Comparison of ENCODE assay signal across 14 cellular contexts in the genomic region with DNA sequence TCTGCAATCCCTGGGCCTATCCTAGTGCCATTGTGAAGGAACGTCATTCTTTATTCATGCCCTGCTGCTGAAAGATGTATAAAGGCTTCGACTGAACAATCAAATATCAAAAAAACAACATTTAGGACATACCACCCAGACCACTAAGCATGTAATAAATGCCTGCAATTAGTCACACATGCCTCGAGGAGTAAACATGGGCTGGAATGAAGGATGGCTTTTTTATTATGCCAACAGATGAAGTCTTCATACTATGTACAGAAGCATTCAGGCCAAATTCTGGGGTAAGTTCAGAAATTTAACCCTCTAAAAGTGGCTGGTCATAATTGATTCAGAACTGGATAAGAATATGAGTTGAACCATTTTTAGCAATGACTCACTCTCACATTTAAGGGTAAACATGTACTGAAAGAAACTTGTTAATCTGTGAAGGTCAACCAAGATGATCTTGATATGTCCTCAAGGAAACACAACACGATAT. TPM values are rescaled to one million over a fixed set of nuclear protein-coding genes. Genes with fewer than 3 reads are reported as not detected.
DNase-seq lines count a peak whose midpoint lies in the region; ATAC-seq, FAIRE-seq and TF ChIP-seq lines count a peak whose summit lies in the region.
"Had no signal": no experiment of that assay in that cellular context is flagged by ENCODE, and none has a peak within 500 bp of the region (broad histone marks: within the 10 kb centered on the region; RNA-seq: fewer than 3 reads in every experiment).

No MANE protein-coding gene starts in this region.

- H3K9me3 ChIP-seq in keratinocyte (ENCODE audit: control insufficient read depth, low read depth, low read length) = no peaks in the 10 kb centered on the region
- H3K9me3 ChIP-seq in CD4-positive, alpha-beta T cell (ENCODE audit: control insufficient read depth, low read length) = no peaks in the 10 kb centered on the region
- H3K9me3 ChIP-seq: psoas muscle had no signal

- H3K4me1 Mint-ChIP-seq in CD4-positive, alpha-beta T cell (ENCODE audit: low read depth) = no peaks in the 10 kb centered on the region
- no peaks in the 10 kb centered on the region for H3K4me1 Mint-ChIP-seq in stimulated activated memory B cell treated with anti-CD40 and anti-IgM and Interleukin-4, amounts not matched to agents 10 μg/mL and 1 μg/mL and 100 μg/mL, for 72 hours
- H3K4me1 Mint-ChIP-seq: CD8-positive, alpha-beta memory T cell had no signal

- no peak overlapping the region for H3K9ac ChIP-seq in keratinocyte (ENCODE audit: control insufficient read depth, extremely low read depth, insufficient read depth, low read length)

- ATAC-seq in HG03432 (IDR thresholded peaks at IDR 0.05; ENCODE audit: unreplicated experiment) (peak; percentile 47), HG03135 (IDR thresholded peaks at IDR 0.05; ENCODE audit: unreplicated experiment) (no peak)
- ATAC-seq in CD4-positive, alpha-beta T cell (ENCODE audit: poor library complexity) = no peak
- ATAC-seq in stimulated activated memory B cell treated with anti-CD40 and anti-IgM and Interleukin-4, amounts not matched to agents 10 μg/mL and 1 μg/mL and 100 μg/mL, for 72 hours = no peak
- ATAC-seq: left colon, psoas muscle had no signal

- peaks cover 1% of the 10 kb centered on the region; the same call in 1 of the 2 replicates for H3K27me3 ChIP-seq in BJ (ENCODE audit: control insufficient read depth, insufficient read depth, low read length)
- H3K27me3 ChIP-seq in keratinocyte (ENCODE audit: control insufficient read depth, extremely low read depth, insufficient read depth, low read length) = no peaks in the 10 kb centered on the region
- no peaks in the 10 kb centered on the region for H3K27me3 ChIP-seq in CD4-positive, alpha-beta T cell (ENCODE audit: control insufficient read depth, insufficient read depth, low read length)

- CTCF ChIA-PET in BJ (lab: Yijun Ruan, JAX) = interaction anchor here (1.4 to 1.6 kb wide), 2 partner anchors 9 to 39 kb away, joined by 4 to 5 read pairs; no protein-coding TSS in a partner anchor
- CTCF ChIA-PET in CD4-positive, alpha-beta T cell (lab: Charles Lee) = no interaction called here

- in situ Hi-C loops in astrocyte of the cerebellum (cut with HindIII; ENCODE audit: low sequenced_read_pairs) (no loop called here), KBM-7 (cut with MboI; ENCODE audit: low pct_unique_long_range_greater_than_20kb, low sequenced_read_pairs) (loop anchor here (25.0 kb wide), 1 partner anchor 269 kb away; a partner anchor contains a TSS)

- DNase-seq in BJ (ENCODE audit: low read depth) (peak; percentile 86), astrocyte of the cerebellum (ENCODE audit: low read depth) (peak; percentile 90), keratinocyte (ENCODE audit: low read depth, low spot score) (peak; percentile 84), KBM-7 (no peak)
- DNase-seq in CD4-positive, alpha-beta T cell = no peak
- DNase-seq: CD8-positive, alpha-beta memory T cell; left colon; NCI-H748 treated with DMSO at 0.1 percent for 48 hours; psoas muscle had no signal

- intact Hi-C loops in CD4-positive, alpha-beta T cell (cut with DNase I, micrococcal nuclease) = loop anchor here in 1 of 2 experiments (2.0 kb wide), 1 partner anchor 19 kb away; no protein-coding TSS in a partner anchor

- no peak overlapping the region for H3K4me3 Mint-ChIP-seq in CD4-positive, alpha-beta T cell
- no peak overlapping the region for H3K4me3 Mint-ChIP-seq in stimulated activated memory B cell treated with anti-CD40 and anti-IgM and Interleukin-4, amounts not matched to agents 10 μg/mL and 1 μg/mL and 100 μg/mL, for 72 hours
- H3K4me3 Mint-ChIP-seq: CD8-positive, alpha-beta memory T cell; dendritic cell treated with granulocyte-macrophage colony-stimulating factor and Interleukin-4, amounts not matched to agents 40 ng/mL and 50 ng/mL, for 4 days had no signal

- H3K9me1 ChIP-seq in keratinocyte (ENCODE audit: control insufficient read depth, extremely low read depth, insufficient read depth, low read length) = no peaks in the 10 kb centered on the region

- no peaks in the 10 kb centered on the region for H3K9me3 Mint-ChIP-seq in CD4-positive, alpha-beta T cell
- no peaks in the 10 kb centered on the region for H3K9me3 Mint-ChIP-seq in stimulated activated memory B cell treated with anti-CD40 and anti-IgM and Interleukin-4, amounts not matched to agents 10 μg/mL and 1 μg/mL and 100 μg/mL, for 72 hours
- H3K9me3 Mint-ChIP-seq: CD8-positive, alpha-beta memory T cell; dendritic cell treated with granulocyte-macrophage colony-stimulating factor and Interleukin-4, amounts not matched to agents 40 ng/mL and 50 ng/mL, for 4 days had no signal

- dilution Hi-C loops in keratinocyte (cut with MboI; ENCODE audit: extremely low pct_ligation_motif_present, low sequenced_read_pairs) = no loop called here

- H3K27ac Mint-ChIP-seq in CD4-positive, alpha-beta T cell = no peak overlapping the region
- H3K27ac Mint-ChIP-seq in stimulated activated memory B cell treated with anti-CD40 and anti-IgM and Interleukin-4, amounts not matched to agents 10 μg/mL and 1 μg/mL and 100 μg/mL, for 72 hours = no peak overlapping the region
- H3K27ac Mint-ChIP-seq: dendritic cell treated with granulocyte-macrophage colony-stimulating factor and Interleukin-4, amounts not matched to agents 40 ng/mL and 50 ng/mL, for 4 days had no signal

- H3K27ac ChIP-seq in keratinocyte (ENCODE audit: control insufficient read depth, insufficient read depth, low read length) = peak overlapping the region; percentile 56
- H3K27ac ChIP-seq in CD4-positive, alpha-beta T cell (ENCODE audit: low read depth, low read length) = no peak overlapping the region
- H3K27ac ChIP-seq: psoas muscle had no signal

- no peaks in the 10 kb centered on the region for H3K36me3 Mint-ChIP-seq in CD4-positive, alpha-beta T cell (ENCODE audit: low read depth)
- no peaks in the 10 kb centered on the region for H3K36me3 Mint-ChIP-seq in stimulated activated memory B cell treated with anti-CD40 and anti-IgM and Interleukin-4, amounts not matched to agents 10 μg/mL and 1 μg/mL and 100 μg/mL, for 72 hours
- H3K36me3 Mint-ChIP-seq: CD8-positive, alpha-beta memory T cell had no signal

- H3K4me2 ChIP-seq in keratinocyte (ENCODE audit: control insufficient read depth, extremely low read depth, insufficient read depth, low read depth, low read length) = peak overlapping the region; percentile 54

- H3K36me3 ChIP-seq in BJ (ENCODE audit: control insufficient read depth, insufficient read depth, low read length) (no peaks in the 10 kb centered on the region), keratinocyte (ENCODE audit: control insufficient read depth in 2 of 2, extremely low read depth in 1 of 2, insufficient read depth in 2 of 2, low read length in 2 of 2) (no peaks in the 10 kb centered on the region)

- no peak for TF ChIP-seq CTCF in BJ (IDR thresholded peaks at IDR 0.05; ENCODE audit: insufficient read depth, low read depth, low read length)
- no peak for TF ChIP-seq CTCF in astrocyte of the cerebellum (IDR thresholded peaks at IDR 0.05; ENCODE audit: low read depth, low read length, missing control alignments)
- TF ChIP-seq CTCF in keratinocyte (optimal IDR thresholded peaks at IDR 0.05 in 1 of 3, IDR thresholded peaks at IDR 0.05 in 1 of 3, conservative IDR thresholded peaks at IDR 0.05 in 1 of 3; ENCODE audit: extremely low read depth in 1 of 3, insufficient read depth in 2 of 3, low read length in 3 of 3) = no peak
- TF ChIP-seq CTCF in CD4-positive, alpha-beta T cell (IDR thresholded peaks at IDR 0.05) = no peak

- FAIRE-seq in keratinocyte (lab: Jason Lieb, UNC) = peak; percentile 91
- FAIRE-seq: GM18507 had no signal

- peaks cover 30% of the 10 kb centered on the region for H3K27me3 Mint-ChIP-seq in CD4-positive, alpha-beta T cell
- H3K27me3 Mint-ChIP-seq in stimulated activated memory B cell treated with anti-CD40 and anti-IgM and Interleukin-4, amounts not matched to agents 10 μg/mL and 1 μg/mL and 100 μg/mL, for 72 hours = peaks cover 24% of the 10 kb centered on the region

- H3K4me1 ChIP-seq in keratinocyte (ENCODE audit: control insufficient read depth, extremely low read depth, insufficient read depth, low read length) = peaks cover 24% of the 10 kb centered on the region
- H3K4me1 ChIP-seq: psoas muscle had no signal

- H3K79me2 ChIP-seq in keratinocyte (ENCODE audit: control insufficient read depth, insufficient read depth, low read length) = no peaks in the 10 kb centered on the region

- POLR2A ChIA-PET in BJ (lab: Charles Lee) = no interaction called here
- POLR2A ChIA-PET in CD4-positive, alpha-beta T cell (lab: Charles Lee) = no interaction called here

- H3K4me3 ChIP-seq in BJ (ENCODE audit: low read depth, low read length) (no peak overlapping the region), astrocyte of the cerebellum (ENCODE audit: low read depth, low read length) (no peak overlapping the region), keratinocyte (ENCODE audit: control insufficient read depth in 2 of 3, extremely low read depth in 1 of 3, insufficient read depth in 2 of 3, low read depth in 1 of 3, low read length in 3 of 3) (no peak overlapping the region)
- H3K4me3 ChIP-seq: psoas muscle had no signal

- no peak overlapping the region for H2AFZ ChIP-seq in keratinocyte (ENCODE audit: control insufficient read depth, low read length)

- no peaks in the 10 kb centered on the region for H4K20me1 ChIP-seq in keratinocyte (ENCODE audit: control insufficient read depth, extremely low read depth, insufficient read depth, low read length)

RNA-seq across cellular contexts. Expression of a gene that starts 38.1 kb away (rescaled TPM):
- not detected in 2 replicates for polyA plus RNA-seq in BJ (2011; rRNA removed)
- polyA minus RNA-seq in BJ (2011; rRNA and poly(A)+ RNA removed) = not detected in 2 replicates
- polyA plus RNA-seq in keratinocyte = not detected in 3 replicates
- not detected for polyA plus RNA-seq in keratinocyte (2011; ENCODE audit: low read depth)
- polyA plus RNA-seq in keratinocyte (2011; cell fraction: cytosol; rRNA removed) = not detected in 2 replicates
- polyA plus RNA-seq in keratinocyte (2011; cell fraction: nucleus; rRNA removed) = not detected in 2 replicates
- not detected in 2 replicates for polyA plus RNA-seq in keratinocyte (2012; ENCODE audit: low replicate concordance)
- not detected in 3 replicates for polyA minus RNA-seq in keratinocyte
- polyA minus RNA-seq in keratinocyte (2011; cell fraction: cytosol; rRNA and poly(A)+ RNA removed) = not detected
- not detected in 2 replicates for polyA minus RNA-seq in keratinocyte (2011; cell fraction: nucleus; rRNA and poly(A)+ RNA removed)
- not detected for total RNA-seq in CD4-positive, alpha-beta T cell
- total RNA-seq: CD8-positive, alpha-beta memory T cell; left colon had no signal
- polyA plus RNA-seq: CD8-positive, alpha-beta memory T cell had no signal

Comparison
In these comparisons a context has a peak if more than half of its experiments do, and no peak if none do; other contexts are left out.
1. DNase-seq: peak in BJ (single experiment), astrocyte of the cerebellum (single experiment) and keratinocyte (single experiment); none in CD4-positive, alpha-beta T cell (0 of 10) and KBM-7 (single experiment).